14 cellular contexts compared by ENCODE assay signal in genomic region chr9:90002299-90003045, GRCh38.
DNase-seq lines count a peak whose midpoint lies in the region; ATAC-seq lines count a peak whose summit lies in the region.
"Had no signal": no experiment of that assay in that cellular context is flagged by ENCODE, and none has a peak within 500 bp of the region (broad histone marks: within the 10 kb centered on the region; RNA-seq: fewer than 3 reads in every experiment).

No MANE protein-coding gene starts in this region.

- DNase-seq in DMS53 (lab: John Stamatoyannopoulos, UW) (peak; percentile 54), DMS53 treated with DMSO at 0.1 percent for 48 hours (lab: John Stamatoyannopoulos, UW; ENCODE audit: unreplicated experiment) (no peak), NCI-H748 treated with DMSO at 0.1 percent for 48 hours (lab: John Stamatoyannopoulos, UW) (peak; percentile 63), left ventricle myocardium superior (no peak), middle frontal gyrus (ENCODE audit: extremely low spot score, low spot score) (no peak)
- no peak for DNase-seq in stimulated activated CD4-positive, alpha-beta T cell treated with anti-CD3 and anti-CD28 coated beads, Interleukin-2, amount 100 ng/mL, for 24 hours
- DNase-seq: 8988T; effector CD4-positive, alpha-beta T cell; GOT3; NCI-H1930; testis; WERI-Rb-1 had no signal

- H3K9me3 ChIP-seq in skeletal muscle tissue (ENCODE audit: control insufficient read depth in 3 of 3, low read length in 3 of 3): no peaks in the 10 kb centered on the region
- H3K9me3 ChIP-seq: testis had no signal

- peak; percentile 47 for ATAC-seq in left ventricle myocardium superior
- ATAC-seq in GM21528 (IDR thresholded peaks at IDR 0.05; ENCODE audit: low FRiP score, unreplicated experiment): no peak

- H3K27me3 ChIP-seq in skeletal muscle tissue (ENCODE audit: control insufficient read depth in 3 of 3, insufficient read depth in 3 of 3, low read length in 3 of 3): no peaks in the 10 kb centered on the region
- H3K27me3 ChIP-seq: testis had no signal

- intact Hi-C loops in left ventricle myocardium superior (cut with micrococcal nuclease): no loop called here

- H3K27ac ChIP-seq in skeletal muscle tissue (ENCODE audit: low read depth, low read length): peak overlapping the region; percentile 56
- H3K27ac ChIP-seq: WERI-Rb-1 had no signal

- peaks cover 48 to 56% (median 53%) of the 10 kb centered on the region in 3 donors for H3K4me1 ChIP-seq in skeletal muscle tissue (ENCODE audit: control insufficient read depth in 3 of 3, insufficient read depth in 3 of 3, low read length in 3 of 3)

- H3K9ac ChIP-seq in skeletal muscle tissue (ENCODE audit: low read depth in 1 of 3, low read length in 3 of 3): peak overlapping the region in 1 of 3 donors; percentile 61

- H3K36me3 ChIP-seq in skeletal muscle tissue (ENCODE audit: control insufficient read depth in 3 of 3, insufficient read depth in 3 of 3, low read length in 3 of 3): no peaks in the 10 kb centered on the region
- H3K36me3 ChIP-seq: WERI-Rb-1 had no signal

- peak overlapping the region in 1 of 3 donors; percentile 9 for H3K4me3 ChIP-seq in skeletal muscle tissue (ENCODE audit: low read length in 3 of 3)
- H3K4me3 ChIP-seq: testis had no signal

Comparison
In these comparisons a context has a peak if more than half of its experiments do, and no peak if none do; other contexts are left out.
1. DNase-seq: peak in DMS53 (single experiment) and NCI-H748 treated with DMSO at 0.1 percent for 48 hours (single experiment); none in DMS53 treated with DMSO at 0.1 percent for 48 hours (single experiment), left ventricle myocardium superior (single experiment), middle frontal gyrus (single experiment) and stimulated activated CD4-positive, alpha-beta T cell treated with anti-CD3 and anti-CD28 coated beads, Interleukin-2, amount 100 ng/mL, for 24 hours (0 of 2).